25 cellular contexts compared by ENCODE assay signal in the genomic region with DNA sequence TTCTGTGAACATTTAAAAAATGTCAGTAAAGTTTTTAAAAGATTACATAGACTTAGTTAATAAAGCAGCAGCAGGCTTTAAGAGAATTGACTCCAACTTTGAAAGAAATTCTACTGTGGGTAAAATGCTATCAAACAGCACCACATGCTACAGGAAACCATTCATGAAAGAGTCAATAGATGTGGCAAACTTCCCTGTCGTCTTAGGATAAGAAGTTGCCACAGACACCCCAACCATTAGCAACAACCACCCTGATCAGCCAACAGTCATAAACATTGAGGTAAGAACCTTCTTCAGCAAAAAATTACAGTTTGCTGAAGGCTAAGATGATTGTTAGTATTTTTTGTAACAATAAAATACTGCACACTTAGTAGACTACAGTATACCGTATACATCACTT.
"Had no signal": no experiment of that assay in that cellular context is flagged by ENCODE, and none has a peak within 500 bp of the region (broad histone marks: within the 10 kb centered on the region; RNA-seq: fewer than 3 reads in every experiment).

No MANE protein-coding gene starts in this region.

- H2AFZ ChIP-seq: neural progenitor cell, parathyroid adenoma had no signal

- ATAC-seq: natural killer cell; psoas muscle; right cardiac atrium; right lobe of liver; stimulated activated effector memory CD8-positive, alpha-beta T cell treated with anti-CD3 and anti-CD28 coated beads, Interleukin-12 subunit alpha, Interleukin-12 subunit beta, amount 100 ng/mL, for 72 hours; stimulated activated naive B cell treated with anti-CD40 and anti-IgM and Interleukin-4, amounts not matched to agents 10 μg/mL and 1 μg/mL and 100 μg/mL, for 72 hours had no signal

- H3K9me3 ChIP-seq: ovary, thyroid gland, uterus had no signal

- H3K79me2 ChIP-seq: parathyroid adenoma had no signal

- DNase-seq: natural killer cell; occipital lobe; ovary; posterior cingulate gyrus; psoas muscle; right cardiac atrium; right lobe of liver; sigmoid colon; small intestine; stimulated activated CD4-positive, alpha-beta T cell treated with anti-CD3 and anti-CD28 coated beads, Interleukin-15, amount 100 ng/mL, for 24 hours; stimulated activated CD4-positive, alpha-beta T cell treated with anti-CD3 and anti-CD28 coated beads, Interleukin-2, amount 100 ng/mL, for 24 hours; stimulated activated CD4-positive, alpha-beta T cell treated with anti-CD3 and anti-CD28 coated beads, Interleukin-2, amount 100 ng/mL, for 48 hours; stimulated activated CD4-positive, alpha-beta T cell treated with anti-CD3 and anti-CD28 coated beads, Interleukin-4, amount 100 ng/mL, for 24 hours; stimulated activated naive B cell treated with anti-CD40 and anti-IgM and Interleukin-4, amounts not matched to agents 10 μg/mL and 1 μg/mL and 100 μg/mL, for 72 hours; stimulated activated naive CD4-positive, alpha-beta T cell treated with Interleukin-2 at 50 U/mL for 16 hours; stomach; thyroid gland; trophoblast cell; upper lobe of left lung; uterus had no signal

- H3K9ac ChIP-seq: neural progenitor cell, parathyroid adenoma had no signal

- H3K4me3 ChIP-seq: neural progenitor cell, ovary, psoas muscle, right lobe of liver, sigmoid colon, stomach, thoracic aorta, thyroid gland, tibial nerve, upper lobe of left lung, uterus had no signal

- H3K27ac ChIP-seq: neural progenitor cell, ovary, parathyroid adenoma, psoas muscle, right lobe of liver, sigmoid colon, stomach, thoracic aorta, thyroid gland, tibial nerve, upper lobe of left lung, uterus had no signal

- H3K4me1 ChIP-seq: parathyroid adenoma, right lobe of liver, upper lobe of left lung, uterus had no signal

- H3K4me2 ChIP-seq: neural progenitor cell had no signal

- H3K27me3 ChIP-seq: neural progenitor cell, ovary, right lobe of liver, sigmoid colon, stomach, thyroid gland, tibial nerve, upper lobe of left lung, uterus had no signal

- H3K36me3 ChIP-seq: neural progenitor cell, ovary, right lobe of liver, sigmoid colon, stomach, thoracic aorta, thyroid gland, tibial nerve, upper lobe of left lung, uterus had no signal
